Comparison of ENCODE assay signal across 10 cellular contexts in the genomic region with DNA sequence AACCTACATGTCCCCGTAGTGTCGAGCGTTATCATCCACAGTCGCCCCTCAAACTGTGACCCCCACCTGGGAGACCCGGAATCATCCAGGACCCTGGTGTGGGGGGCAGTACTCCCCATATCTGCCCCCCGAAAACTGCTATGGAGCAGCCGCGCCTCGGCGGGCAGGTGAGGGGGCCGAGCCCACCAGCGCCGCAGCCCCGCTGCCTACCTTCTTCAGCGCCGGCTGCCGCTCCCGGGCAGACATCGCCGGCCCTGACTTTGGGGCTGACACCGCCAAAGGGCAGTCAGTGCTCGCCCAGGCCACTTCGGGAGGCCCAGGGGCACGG. TPM values are rescaled to one million over a fixed set of nuclear protein-coding genes. Genes with fewer than 3 reads are reported as not detected.
DNase-seq lines count a peak whose midpoint lies in the region; ATAC-seq, FAIRE-seq and TF ChIP-seq lines count a peak whose summit lies in the region.
"Had no signal": no experiment of that assay in that cellular context is flagged by ENCODE, and none has a peak within 500 bp of the region (broad histone marks: within the 10 kb centered on the region; RNA-seq: fewer than 3 reads in every experiment).

No MANE protein-coding gene starts in this region.

- TF ChIP-seq POLR2A in heart left ventricle (IDR thresholded peaks at IDR 0.05) (no peak), uterus (IDR thresholded peaks at IDR 0.05) (no peak)

- no peaks in the 10 kb centered on the region for H3K9me3 ChIP-seq in heart left ventricle
- H3K9me3 ChIP-seq in mucosa of rectum (ENCODE audit: control insufficient read depth in 2 of 2, low read length in 2 of 2): no peaks in the 10 kb centered on the region
- no peaks in the 10 kb centered on the region for H3K9me3 ChIP-seq in uterus

- intact Hi-C loops in heart left ventricle (cut with DNase I) (loop anchor here in 4 of 10 donors (5.0 to 10.0 kb wide), 2 partner anchors 521 to 523 kb away; no protein-coding TSS in a partner anchor), Right ventricle myocardium inferior (cut with DNase I) (loop anchor here (10.0 kb wide), 1 partner anchor 513 kb away; no protein-coding TSS in a partner anchor), uterus (cut with DNase I; ENCODE audit: low total_unique reads) (no loop called here)

- no peak for FAIRE-seq in bronchial epithelial cell (lab: Jason Lieb, UNC)

- H3K27ac ChIP-seq in heart left ventricle: peak overlapping the region in 2 of 12 donors; percentile 52 to 74
- H3K27ac ChIP-seq in mucosa of rectum (ENCODE audit: low read depth in 2 of 2, low read length in 2 of 2): peak overlapping the region; percentile 52 to 61
- peak overlapping the region; percentile 69 to 90 for H3K27ac ChIP-seq in uterus

- H3K9ac ChIP-seq in mucosa of rectum (ENCODE audit: low read depth in 1 of 2, low read length in 2 of 2): peak overlapping the region in 1 of 2 donors; percentile 63

- peak in 1 of 5 donors; percentile 66 for DNase-seq in heart left ventricle
- no peak for DNase-seq in Right ventricle myocardium inferior (ENCODE audit: missing footprints)
- no peak for DNase-seq in bronchial epithelial cell (ENCODE audit: low read depth)
- no peak for DNase-seq in uterus
- DNase-seq in ureter (ENCODE audit: low spot score): no peak
- no peak for DNase-seq in activated CD4-positive, alpha-beta T cell treated with anti-CD3 and anti-CD28 coated beads for 48 hours
- DNase-seq: DND-41 had no signal

- peaks cover 0 to 29% (median 14%) of the 10 kb centered on the region in 12 donors for H3K4me1 ChIP-seq in heart left ventricle
- H3K4me1 ChIP-seq in mucosa of rectum (ENCODE audit: control insufficient read depth in 2 of 2, insufficient read depth in 2 of 2, low read length in 2 of 2): peaks cover 12 to 18% of the 10 kb centered on the region in 2 donors
- no peaks in the 10 kb centered on the region for H3K4me1 ChIP-seq in uterus

- no peak for TF ChIP-seq CTCF in heart left ventricle (IDR thresholded peaks at IDR 0.05)
- no peak for TF ChIP-seq CTCF in bronchial epithelial cell (IDR thresholded peaks at IDR 0.05; ENCODE audit: insufficient read depth, low read length, severe bottlenecking)
- no peak for TF ChIP-seq CTCF in uterus (IDR thresholded peaks at IDR 0.05)

- H3K36me3 ChIP-seq in heart left ventricle (no peaks in the 10 kb centered on the region), bronchial epithelial cell (ENCODE audit: control insufficient read depth, insufficient read depth, low read length) (no peaks in the 10 kb centered on the region), mucosa of rectum (ENCODE audit: control insufficient read depth in 2 of 2, insufficient read depth in 2 of 2, low read length in 2 of 2) (no peaks in the 10 kb centered on the region), uterus (no peaks in the 10 kb centered on the region)

- H3K27me3 ChIP-seq in heart left ventricle (peaks cover 3 to 63% (median 26%) of the 10 kb centered on the region in 9 donors), bronchial epithelial cell (ENCODE audit: control insufficient read depth, insufficient read depth, low read length) (peaks cover 15% of the 10 kb centered on the region), mucosa of rectum (ENCODE audit: control insufficient read depth in 2 of 2, insufficient read depth in 2 of 2, low read length in 2 of 2) (peaks cover 18 to 26% of the 10 kb centered on the region in 2 donors), uterus (no peaks in the 10 kb centered on the region)

- 0 to 6% (median 2%) methylated on average over 8 to 24 of the region's 24 CpGs for WGBS in heart left ventricle, 4 donors

- ATAC-seq in heart left ventricle: no peak
- no peak for ATAC-seq in Right ventricle myocardium inferior
- ATAC-seq in HG02642 (IDR thresholded peaks at IDR 0.05; ENCODE audit: poor library complexity, unreplicated experiment): no peak

- H3K4me3 ChIP-seq in heart left ventricle (peak overlapping the region; percentile 37 to 65 (median 59)), bronchial epithelial cell (ENCODE audit: low read depth, low read length) (peak overlapping the region; percentile 21), mucosa of rectum (ENCODE audit: low read length in 2 of 2) (peak overlapping the region; percentile 67 to 75), uterus (peak overlapping the region; percentile 41 to 54)

RNA-seq across cellular contexts. Expression of a gene that starts 0.8 kb away (rescaled TPM):
- total RNA-seq in heart left ventricle (1 to 10 TPM in 1 of 9 donors, under 1 TPM in 8; 0.05 to 2.1 (median 0.44) TPM), Right ventricle myocardium inferior (0.46 TPM), bronchial epithelial cell (under 0.01 TPM in 2 replicates), uterus (10 to 100 TPM in 3 of 4 donors, 1 to 10 TPM in 1; 9.0 to 20.3 (median 11.7) TPM), ureter (6.5 TPM)
- polyA plus RNA-seq in heart left ventricle: under 1 TPM; 0.08 to 0.17 TPM
- total RNA-seq: T-helper 1 cell treated with Interleukin-12 subunit alpha and Interleukin-12 subunit beta and Interleukin-4 antibody, amounts not matched to agents 30 ng/mL and 1 ng/mL, for 36 hours had no signal

Comparison
In these comparisons a context has a peak if more than half of its experiments do, and no peak if none do; other contexts are left out.
1. H3K4me3 ChIP-seq: peak in every context shown above with its lines; median percentile 71 in mucosa of rectum; 59 in heart left ventricle; 48 in uterus; 21 in bronchial epithelial cell.